In the genomic region with DNA sequence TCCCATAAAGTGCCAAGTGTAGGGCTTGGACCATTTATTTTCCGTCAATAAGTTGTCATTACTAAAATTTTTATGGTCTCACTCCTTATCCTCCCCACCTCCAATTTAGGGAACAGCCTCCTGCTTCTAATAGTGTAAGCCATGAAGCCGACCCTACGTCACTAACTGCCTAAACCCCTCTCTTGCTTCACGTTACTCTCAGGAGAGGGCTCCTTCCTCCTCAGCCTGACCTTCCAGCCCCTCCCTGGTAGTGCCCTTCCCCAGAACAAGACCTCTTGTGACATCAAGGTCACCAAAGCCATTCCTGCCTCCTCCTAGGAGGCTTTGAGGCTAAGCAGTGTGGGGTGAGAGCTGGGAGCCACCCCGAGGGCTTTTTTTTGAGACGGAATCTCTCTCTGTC, we compare ENCODE assay signal across 9 cellular contexts. TPM values are rescaled to one million over a fixed set of nuclear protein-coding genes. Genes with fewer than 3 reads are reported as not detected.
A peak's percentile ranks its signal among the peaks of the same experiment; 100 is the strongest.
DNase-seq lines count a peak whose midpoint lies in the region; ATAC-seq and TF ChIP-seq lines count a peak whose summit lies in the region.
"Had no signal": no experiment of that assay in that cellular context is flagged by ENCODE, and none has a peak within 500 bp of the region (broad histone marks: within the 10 kb centered on the region; RNA-seq: fewer than 3 reads in every experiment).

No MANE protein-coding gene starts in this region.

- intact Hi-C loops in left ventricle myocardium inferior (cut with micrococcal nuclease) (loop anchor here (5.0 kb wide), 1 partner anchor 46 kb away; a partner anchor contains a TSS), left cardiac atrium (cut with DNase I) (loop anchor here (2.0 to 5.0 kb wide), 2 partner anchors 46 to 49 kb away; a partner anchor contains a TSS), lower lobe of right lung (cut with DNase I) (no loop called here), uterus (cut with DNase I; ENCODE audit: low total_unique reads) (no loop called here)

- no peaks in the 10 kb centered on the region for H3K27me3 ChIP-seq in left ventricle myocardium inferior (ENCODE audit: low read depth)
- H3K27me3 ChIP-seq in lower lobe of right lung (ENCODE audit: low read depth) = no peaks in the 10 kb centered on the region
- no peaks in the 10 kb centered on the region for H3K27me3 ChIP-seq in uterus

- H3K4me1 Mint-ChIP-seq in activated T-cell treated with anti-CD3 and anti-CD28 coated beads, Interleukin-2, amount 50 U/mL, for 72 hours (ENCODE audit: low read depth) = peaks cover 80% of the 10 kb centered on the region

- no peak for TF ChIP-seq POLR2A in uterus (IDR thresholded peaks at IDR 0.05)

- H3K9me3 ChIP-seq in left ventricle myocardium inferior (replicated peaks) (no peaks in the 10 kb centered on the region), lower lobe of right lung (no peaks in the 10 kb centered on the region), uterus (no peaks in the 10 kb centered on the region)

- DNase-seq in left ventricle myocardium inferior (no peak), left cardiac atrium (no peak), lower lobe of right lung (no peak), uterus (no peak), NCI-H446 treated with DMSO at 0.1 percent for 48 hours (lab: John Stamatoyannopoulos, UW) (no peak), NCI-H2227 treated with DMSO at 0.1 percent for 48 hours (lab: John Stamatoyannopoulos, UW) (no peak), NCI-H1930 (lab: John Stamatoyannopoulos, UW) (no peak)
- no peak for DNase-seq in activated T-cell treated with anti-CD3 and anti-CD28 coated beads, Interleukin-2, amount 50 U/mL, for 72 hours

- no peak overlapping the region for H3K4me3 ChIP-seq in left ventricle myocardium inferior
- no peak overlapping the region for H3K4me3 ChIP-seq in lower lobe of right lung
- no peak overlapping the region for H3K4me3 ChIP-seq in uterus

- TF ChIP-seq CTCF in left ventricle myocardium inferior (IDR thresholded peaks at IDR 0.05; ENCODE audit: borderline replicate concordance) (no peak), lower lobe of right lung (IDR thresholded peaks at IDR 0.05) (no peak), uterus (IDR thresholded peaks at IDR 0.05) (no peak)

- H3K27ac ChIP-seq in left ventricle myocardium inferior (replicated peaks) (peak overlapping the region; percentile 98), lower lobe of right lung (peak overlapping the region; percentile 95), uterus (peak overlapping the region; percentile 5 to 96)
- H3K27ac ChIP-seq: C4-2B had no signal

- no peak for ATAC-seq in left cardiac atrium
- no peak for ATAC-seq in activated T-cell treated with anti-CD3 and anti-CD28 coated beads, Interleukin-2, amount 50 U/mL, for 72 hours (replicated peaks in 1 of 2)
- no peak for ATAC-seq in lower lobe of right lung

- H3K9me3 Mint-ChIP-seq in activated T-cell treated with anti-CD3 and anti-CD28 coated beads, Interleukin-2, amount 50 U/mL, for 72 hours = no peaks in the 10 kb centered on the region

- peaks cover 68% of the 10 kb centered on the region for H3K4me1 ChIP-seq in left ventricle myocardium inferior
- H3K4me1 ChIP-seq in lower lobe of right lung = peaks cover 82% of the 10 kb centered on the region
- peaks cover 0 to 11% of the 10 kb centered on the region in 2 donors for H3K4me1 ChIP-seq in uterus

- H3K27me3 Mint-ChIP-seq in activated T-cell treated with anti-CD3 and anti-CD28 coated beads, Interleukin-2, amount 50 U/mL, for 72 hours (ENCODE audit: low read depth) = no peaks in the 10 kb centered on the region

- H3K36me3 ChIP-seq in left ventricle myocardium inferior (peaks cover 18% of the 10 kb centered on the region), lower lobe of right lung (peaks cover 20% of the 10 kb centered on the region), uterus (no peaks in the 10 kb centered on the region)

- H3K4me3 Mint-ChIP-seq in activated T-cell treated with anti-CD3 and anti-CD28 coated beads, Interleukin-2, amount 50 U/mL, for 72 hours = peak overlapping the region; percentile 82 to 86

- H3K27ac Mint-ChIP-seq in activated T-cell treated with anti-CD3 and anti-CD28 coated beads, Interleukin-2, amount 50 U/mL, for 72 hours = peak overlapping the region; percentile 96

- H3K36me3 Mint-ChIP-seq in activated T-cell treated with anti-CD3 and anti-CD28 coated beads, Interleukin-2, amount 50 U/mL, for 72 hours (ENCODE audit: insufficient read depth in 2 of 2) = peaks cover 6 to 16% of the 10 kb centered on the region in 2 donors

RNA-seq across cellular contexts. Expression of a gene that starts 2.2 kb away (rescaled TPM):
- total RNA-seq in left ventricle myocardium inferior (46.4 TPM), left cardiac atrium (10 to 100 TPM; 58.3 to 64.2 TPM), lower lobe of right lung (96.2 TPM), uterus (100 to 1,000 TPM in 1 of 4 donors, 10 to 100 TPM in 3; 30.0 to 175 (median 77.4) TPM)
- total RNA-seq in activated T-cell treated with anti-CD3 and anti-CD28 coated beads, Interleukin-2, amount 50 U/mL, for 72 hours = 100 to 1,000 TPM in 1 of 2 donors, 10 to 100 TPM in 1; 99.4 to 105 TPM

RNA-seq across cellular contexts. Expression of a gene that starts 5.2 kb away (rescaled TPM):
- total RNA-seq in left ventricle myocardium inferior (18.2 TPM), left cardiac atrium (10 to 100 TPM; 18.4 to 21.5 TPM), lower lobe of right lung (59.4 TPM), uterus (10 to 100 TPM in 3 of 4 donors, 1 to 10 TPM in 1; 3.6 to 38.1 (median 19.8) TPM)
- total RNA-seq in activated T-cell treated with anti-CD3 and anti-CD28 coated beads, Interleukin-2, amount 50 U/mL, for 72 hours = 10 to 100 TPM; 59.5 to 65.8 TPM

RNA-seq across cellular contexts. Expression of a gene that starts 19.0 kb away (rescaled TPM):
- total RNA-seq in left ventricle myocardium inferior (38.0 TPM), left cardiac atrium (10 to 100 TPM; 40.4 to 59.5 TPM), lower lobe of right lung (55.4 TPM), uterus (100 to 1,000 TPM in 1 of 4 donors, 10 to 100 TPM in 3; 11.5 to 128 (median 46.6) TPM)
- 10 to 100 TPM; 53.4 to 57.6 TPM for total RNA-seq in activated T-cell treated with anti-CD3 and anti-CD28 coated beads, Interleukin-2, amount 50 U/mL, for 72 hours

RNA-seq across cellular contexts. Expression of a gene that starts 48.5 kb away (rescaled TPM):
- 2.3 TPM for total RNA-seq in left ventricle myocardium inferior
- total RNA-seq in left cardiac atrium = 1 to 10 TPM; 5.1 TPM
- 10 to 100 TPM; 12.5 to 16.4 TPM for total RNA-seq in activated T-cell treated with anti-CD3 and anti-CD28 coated beads, Interleukin-2, amount 50 U/mL, for 72 hours
- 16.5 TPM for total RNA-seq in lower lobe of right lung
- total RNA-seq in uterus = 10 to 100 TPM in 2 of 4 donors, 1 to 10 TPM in 2; 2.0 to 73.8 (median 7.0) TPM

Comparison
In these comparisons a context has a peak if more than half of its experiments do, and no peak if none do; other contexts are left out.
1. intact Hi-C loops: an anchor here in left ventricle myocardium inferior (5.0 kb wide) and left cardiac atrium (2.0 to 5.0 kb wide); none called in lower lobe of right lung and uterus.